In genomic region chrX:38917954-38918353, GRCh38 we compare ENCODE assay signal across 18 cellular contexts.
"Had no signal": no experiment of that assay in that cellular context is flagged by ENCODE, and none has a peak within 500 bp of the region (broad histone marks: within the 10 kb centered on the region; RNA-seq: fewer than 3 reads in every experiment).

No MANE protein-coding gene starts in this region.

- H3K4me1 ChIP-seq: neural progenitor cell, parathyroid adenoma, right atrium auricular region, vagina had no signal

- H3K27ac ChIP-seq: dorsolateral prefrontal cortex, neural progenitor cell, parathyroid adenoma, right atrium auricular region, vagina had no signal

- DNase-seq: dorsolateral prefrontal cortex; effector CD4-positive, alpha-beta T cell; head of caudate nucleus; kidney; mesenchymal stem cell; mucosa of descending colon; naive thymus-derived CD4-positive, alpha-beta T cell; small intestine; stimulated activated CD4-positive, alpha-beta T cell treated with anti-CD3 and anti-CD28 coated beads, Interleukin-15, amount 100 ng/mL, for 24 hours; stimulated activated CD4-positive, alpha-beta T cell treated with anti-CD3 and anti-CD28 coated beads, Interleukin-2, amount 100 ng/mL, for 48 hours; stimulated activated naive B cell treated with anti-CD40 and anti-IgM and Interleukin-4, amounts not matched to agents 10 μg/mL and 1 μg/mL and 100 μg/mL, for 72 hours; trophoblast cell had no signal

- H3K4me3 ChIP-seq: dorsolateral prefrontal cortex, mucosa of descending colon, neural progenitor cell, right atrium auricular region, vagina had no signal

- H3K36me3 ChIP-seq: neural progenitor cell, right atrium auricular region, vagina had no signal

- FAIRE-seq: colon, frontal cortex, kidney, small intestine had no signal

- H3K9me3 ChIP-seq: mucosa of descending colon, right atrium auricular region, vagina had no signal

- H3K27me3 ChIP-seq: neural progenitor cell, right atrium auricular region, vagina had no signal

- ATAC-seq: mucosa of descending colon; naive thymus-derived CD4-positive, alpha-beta T cell; stimulated activated naive B cell treated with anti-CD40 and anti-IgM and Interleukin-4, amounts not matched to agents 10 μg/mL and 1 μg/mL and 100 μg/mL, for 72 hours had no signal
